ENCODE assay signal across 12 cellular contexts in the genomic region with DNA sequence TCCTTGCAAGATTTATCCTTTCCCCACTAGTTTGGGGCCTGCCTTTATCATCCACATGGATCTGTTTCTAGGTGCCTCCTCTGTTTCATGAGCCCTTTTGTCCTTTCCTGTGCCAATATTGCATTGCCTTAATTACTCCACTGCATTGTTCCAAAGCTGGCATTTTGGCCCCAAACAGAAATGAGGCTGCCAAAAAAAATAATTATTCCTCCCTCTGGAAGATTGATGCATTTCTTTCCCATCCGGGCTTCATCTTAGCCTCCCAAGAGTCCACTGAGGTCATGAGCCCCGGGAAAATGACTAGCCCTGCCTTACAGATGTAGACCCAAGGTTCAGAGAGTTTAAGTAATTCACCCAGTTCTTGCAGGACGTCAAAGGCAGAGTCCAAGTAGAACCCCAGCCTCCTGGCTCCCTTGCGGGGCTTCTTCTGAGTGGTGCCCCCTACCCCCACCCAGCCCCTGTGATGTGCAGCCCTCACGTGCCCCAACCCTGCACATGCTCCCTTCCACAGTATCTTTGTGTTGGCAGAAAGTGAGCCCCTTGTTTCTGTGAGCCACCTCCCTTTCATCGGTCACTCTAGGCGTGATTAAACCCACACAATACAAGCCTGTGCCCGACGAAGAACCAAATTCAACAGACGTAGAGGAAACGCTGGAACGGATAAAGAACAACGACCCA.
DNase-seq lines count a peak whose midpoint lies in the region; ATAC-seq and TF ChIP-seq lines count a peak whose summit lies in the region.
"Had no signal": no experiment of that assay in that cellular context is flagged by ENCODE, and none has a peak within 500 bp of the region (broad histone marks: within the 10 kb centered on the region; RNA-seq: fewer than 3 reads in every experiment).

No MANE protein-coding gene starts in this region.

- H3K4me2 ChIP-seq in neuronal stem cell (ENCODE audit: insufficient read depth, low read length, poor library complexity, severe bottlenecking) = no peak overlapping the region

- H2BK5ac ChIP-seq in neuronal stem cell (ENCODE audit: low read length) = no peak overlapping the region

- no peak for TF ChIP-seq CTCF in uterus (IDR thresholded peaks at IDR 0.05)

- no peak overlapping the region for H4K91ac ChIP-seq in neuronal stem cell (ENCODE audit: low read depth, low read length, poor library complexity)

- no peak overlapping the region for H3K4ac ChIP-seq in neuronal stem cell (ENCODE audit: low read length)

- peak; percentile 17 for ATAC-seq in esophagus mucosa
- ATAC-seq: stimulated activated naive B cell treated with anti-CD40 and anti-IgM and Interleukin-4, amounts not matched to agents 10 μg/mL and 1 μg/mL and 100 μg/mL, for 72 hours had no signal

- no peak overlapping the region for H3K23ac ChIP-seq in neuronal stem cell (ENCODE audit: low read depth, low read length, poor library complexity)

- DNase-seq in activated CD8-positive, alpha-beta memory T cell treated with anti-CD3 and anti-CD28 coated beads for 24 hours = peak; percentile 35
- DNase-seq in activated CD8-positive, alpha-beta memory T cell treated with anti-CD3 and anti-CD28 coated beads, Interleukin-2, amount 50 U/mL, for 4 hours = no peak
- DNase-seq in neuronal stem cell (ENCODE audit: low spot score) = no peak
- DNase-seq in uterus = peak in 1 of 2 donors; percentile 25
- no peak for DNase-seq in amygdala (lab: John Stamatoyannopoulos, UW)
- DNase-seq in KG1 (lab: John Stamatoyannopoulos, UW) = no peak
- no peak for DNase-seq in iPS-NIHi7 (ENCODE audit: extremely low spot score)
- DNase-seq: activated T-cell treated with anti-CD3 and anti-CD28 coated beads, Interleukin-2, amount 50 U/mL, for 48 hours; NCI-H510A treated with DMSO at 0.1 percent for 48 hours; stimulated activated CD4-positive, alpha-beta T cell treated with anti-CD3 and anti-CD28 coated beads, Interleukin-2, amount 100 ng/mL, for 24 hours; stimulated activated naive B cell treated with anti-CD40 and anti-IgM and Interleukin-4, amounts not matched to agents 10 μg/mL and 1 μg/mL and 100 μg/mL, for 72 hours had no signal

- H3K36me3 ChIP-seq in neuronal stem cell (replicated peaks in 1 of 2; ENCODE audit: control insufficient read depth in 2 of 2, insufficient read depth in 2 of 2, low read length in 2 of 2) = no peaks in the 10 kb centered on the region
- no peaks in the 10 kb centered on the region for H3K36me3 ChIP-seq in uterus

- no peak overlapping the region for H4K8ac ChIP-seq in neuronal stem cell (ENCODE audit: low read depth, low read length)

- H2BK15ac ChIP-seq in neuronal stem cell (ENCODE audit: low read length) = no peak overlapping the region

- intact Hi-C loops in uterus (cut with DNase I; ENCODE audit: low total_unique reads) = no loop called here

- H3K9ac ChIP-seq in neuronal stem cell (ENCODE audit: low read depth, low read length, poor library complexity) = no peak overlapping the region

- no peaks in the 10 kb centered on the region for H3K79me1 ChIP-seq in neuronal stem cell (ENCODE audit: low read depth, low read length)

- peaks cover 0 to 11% (median 0%) of the 10 kb centered on the region in 3 experiments for H3K27me3 ChIP-seq in neuronal stem cell (ENCODE audit: control insufficient read depth in 3 of 3, insufficient read depth in 3 of 3, low read depth in 1 of 3, low read length in 3 of 3)
- no peaks in the 10 kb centered on the region for H3K27me3 ChIP-seq in uterus

- no peak overlapping the region for H2BK120ac ChIP-seq in neuronal stem cell (ENCODE audit: low read depth, low read length)

- H3K4me1 ChIP-seq in neuronal stem cell (ENCODE audit: control insufficient read depth in 2 of 2, insufficient read depth in 1 of 2, low read depth in 1 of 2, low read length in 2 of 2) (peaks cover 0 to 11% of the 10 kb centered on the region in 2 donors), uterus (peaks cover 8 to 12% of the 10 kb centered on the region in 2 donors)

- no peak overlapping the region for H3K4me3 ChIP-seq in neuronal stem cell (ENCODE audit: low read length in 2 of 2)
- H3K4me3 ChIP-seq in uterus = no peak overlapping the region

- no peak for TF ChIP-seq POLR2A in uterus (IDR thresholded peaks at IDR 0.05)

- H2AK5ac ChIP-seq in neuronal stem cell (ENCODE audit: low read depth, low read length) = peak overlapping the region; percentile 49

- no peak overlapping the region for H3K14ac ChIP-seq in neuronal stem cell (ENCODE audit: low read length)

- H3K27ac ChIP-seq in neuronal stem cell (replicated peaks; ENCODE audit: low read length) (no peak overlapping the region), uterus (peak overlapping the region; percentile 72 to 98)

- WGBS in neuronal stem cell (ENCODE audit: extremely low coverage in 2 of 2, insufficient read length in 2 of 2, insufficient replicate concordance in 1 of 2), 2 donors = no CpG with 5 or more reads among the region's 13 CpGs

- H2AFZ ChIP-seq in neuronal stem cell (ENCODE audit: low read length) = no peak overlapping the region

- no peak overlapping the region for H2BK12ac ChIP-seq in neuronal stem cell (ENCODE audit: low read length)

- peak overlapping the region; percentile 24 for H3K18ac ChIP-seq in neuronal stem cell (ENCODE audit: low read length)

- H3K9me3 ChIP-seq in neuronal stem cell (replicated peaks in 1 of 2; ENCODE audit: control insufficient read depth in 2 of 2, insufficient read depth in 1 of 2, low read depth in 1 of 2, low read length in 2 of 2) (no peaks in the 10 kb centered on the region), uterus (no peaks in the 10 kb centered on the region)
